22 cellular contexts compared by ENCODE assay signal in the genomic region with DNA sequence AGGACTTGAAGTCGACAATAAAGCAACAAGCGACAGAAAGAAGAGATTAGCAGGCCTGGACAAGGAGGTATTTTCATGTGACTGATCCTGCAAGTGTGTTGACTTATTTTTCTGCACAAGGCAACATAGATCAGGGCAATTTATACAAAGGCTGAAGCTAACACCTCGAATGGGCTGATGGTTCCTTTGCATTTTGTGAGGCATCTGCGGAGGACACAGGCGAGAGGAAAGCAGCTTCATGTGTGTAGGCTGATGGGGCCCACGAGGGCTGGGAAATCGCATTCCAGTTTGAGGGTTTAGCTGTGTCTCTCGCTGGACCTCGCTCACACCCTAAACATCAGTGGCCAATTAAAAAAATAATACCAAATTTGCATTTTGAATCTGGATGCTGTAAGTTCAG.
DNase-seq lines count a peak whose midpoint lies in the region; ATAC-seq and TF ChIP-seq lines count a peak whose summit lies in the region.
"Had no signal": no experiment of that assay in that cellular context is flagged by ENCODE, and none has a peak within 500 bp of the region (broad histone marks: within the 10 kb centered on the region; RNA-seq: fewer than 3 reads in every experiment).

No MANE protein-coding gene starts in this region.

- DNase-seq in DMS79 (lab: John Stamatoyannopoulos, UW) (peak; percentile 37), endodermal cell (no peak)
- no peak for DNase-seq in NK-92 treated with Interleukin-12 subunit alpha and Interleukin-12 subunit beta, amount 100 ng/mL, for 24 hours (lab: John Stamatoyannopoulos, UW)
- DNase-seq: activated CD4-positive, alpha-beta T cell treated with anti-CD3 and anti-CD28 coated beads for 4 hours; activated naive CD4-positive, alpha-beta T cell; activated T-cell treated with anti-CD3 and anti-CD28 coated beads, Interleukin-2, amount 50 U/mL, for 4 hours; effector CD4-positive, alpha-beta T cell; EL; foreskin keratinocyte; GM23248; NCI-H446; Peyer's patch; T-helper 17 cell had no signal

- H3K27me3 Mint-ChIP-seq in endodermal cell (ENCODE audit: insufficient read depth) = no peaks in the 10 kb centered on the region
- H3K27me3 Mint-ChIP-seq: central memory CD8-positive, alpha-beta T cell; T-helper 17 cell had no signal

- ATAC-seq in HG03342 (IDR thresholded peaks at IDR 0.05; ENCODE audit: unreplicated experiment) (no peak), HG02571 (IDR thresholded peaks at IDR 0.05; ENCODE audit: unreplicated experiment) (no peak)
- ATAC-seq: activated T-cell treated with anti-CD3 and anti-CD28 coated beads, Interleukin-2, amount 50 U/mL, for 4 hours; foreskin keratinocyte; T-helper 17 cell had no signal

- H3K36me3 Mint-ChIP-seq in endodermal cell (ENCODE audit: low read depth) = no peaks in the 10 kb centered on the region
- H3K36me3 Mint-ChIP-seq: CD14-positive monocyte had no signal

- H3K4me1 Mint-ChIP-seq in endodermal cell = peaks cover 37% of the 10 kb centered on the region
- H3K4me1 Mint-ChIP-seq: CD14-positive monocyte; central memory CD8-positive, alpha-beta T cell; T-helper 17 cell had no signal

- H3K4me3 Mint-ChIP-seq in endodermal cell = no peak overlapping the region
- H3K4me3 Mint-ChIP-seq: activated T-cell treated with anti-CD3 and anti-CD28 coated beads, Interleukin-2, amount 50 U/mL, for 4 hours; CD14-positive monocyte; central memory CD8-positive, alpha-beta T cell; T-helper 17 cell had no signal

- WGBS in endodermal cell (ENCODE audit: insufficient coverage in 1 of 2, insufficient read length in 1 of 2), 2 experiments = 65 to 76% methylated on average over 4 to 9 of the region's 9 CpGs

- H3K9me3 ChIP-seq in HUES48 (ENCODE audit: control insufficient read depth, insufficient read depth, low read length) (no peaks in the 10 kb centered on the region), endodermal cell (ENCODE audit: control insufficient read depth, low read length) (no peaks in the 10 kb centered on the region), neuron (ENCODE audit: low read length) (no peaks in the 10 kb centered on the region)
- H3K9me3 ChIP-seq: Peyer's patch, SJSA1, vagina had no signal

- peak overlapping the region; percentile 88 for H3K27ac ChIP-seq in HUES48 (ENCODE audit: low read depth, low read length)
- H3K27ac ChIP-seq in endodermal cell (ENCODE audit: low read depth, low read length) = peak overlapping the region; percentile 98
- H3K27ac ChIP-seq: foreskin keratinocyte, GM23248, Peyer's patch, SJSA1, vagina had no signal

- no peak overlapping the region for H3K27ac Mint-ChIP-seq in endodermal cell
- H3K27ac Mint-ChIP-seq: CD14-positive monocyte, T-helper 17 cell had no signal

- peaks cover 49% of the 10 kb centered on the region for H3K4me1 ChIP-seq in HUES48 (ENCODE audit: control insufficient read depth, insufficient read depth, low read length)
- H3K4me1 ChIP-seq in endodermal cell (ENCODE audit: control insufficient read depth, insufficient read depth, low read length) = peaks cover 15% of the 10 kb centered on the region
- H3K4me1 ChIP-seq in neuron (ENCODE audit: insufficient read depth, low read length) = peaks cover 72% of the 10 kb centered on the region
- H3K4me1 ChIP-seq: foreskin keratinocyte, Peyer's patch, SJSA1, vagina had no signal

- no peaks in the 10 kb centered on the region for H3K9me3 Mint-ChIP-seq in endodermal cell

- H3K36me3 ChIP-seq in HUES48 (ENCODE audit: control insufficient read depth, insufficient read depth, low read length) (no peaks in the 10 kb centered on the region), endodermal cell (ENCODE audit: control insufficient read depth, insufficient read depth, low read length) (no peaks in the 10 kb centered on the region), neuron (ENCODE audit: insufficient read depth, low read length) (no peaks in the 10 kb centered on the region)
- H3K36me3 ChIP-seq: Peyer's patch, SJSA1, vagina had no signal

- no peak overlapping the region; the same call in 1 of the 2 replicates for H3K4me3 ChIP-seq in HUES48 (ENCODE audit: low read depth, low read length)
- no peak overlapping the region for H3K4me3 ChIP-seq in endodermal cell (ENCODE audit: low read length)
- peak overlapping the region; percentile 46 for H3K4me3 ChIP-seq in neuron (ENCODE audit: low read length)
- H3K4me3 ChIP-seq: GM23248, lung, Peyer's patch, SJSA1, vagina had no signal

- no peaks in the 10 kb centered on the region for H3K27me3 ChIP-seq in HUES48 (ENCODE audit: control insufficient read depth, insufficient read depth, low read length)
- H3K27me3 ChIP-seq in endodermal cell (ENCODE audit: control insufficient read depth, insufficient read depth, low read length, poor library complexity, severe bottlenecking) = no peaks in the 10 kb centered on the region
- H3K27me3 ChIP-seq in neuron (ENCODE audit: insufficient read depth, low read length) = no peaks in the 10 kb centered on the region
- H3K27me3 ChIP-seq: foreskin keratinocyte, Peyer's patch, SJSA1, vagina had no signal

- H3K9ac ChIP-seq in HUES48 (ENCODE audit: low read depth, low read length) (no peak overlapping the region), endodermal cell (ENCODE audit: extremely low read depth, low read length, poor library complexity, severe bottlenecking) (no peak overlapping the region)
- H3K9ac ChIP-seq: GM23248 had no signal

- H2AFZ ChIP-seq in neuron (ENCODE audit: low read depth, low read length) = no peak overlapping the region
- H2AFZ ChIP-seq: GM23248 had no signal

- TF ChIP-seq CTCF in endodermal cell (conservative IDR thresholded peaks at IDR 0.05) = no peak
